18 cellular contexts compared by ENCODE assay signal in the genomic region with DNA sequence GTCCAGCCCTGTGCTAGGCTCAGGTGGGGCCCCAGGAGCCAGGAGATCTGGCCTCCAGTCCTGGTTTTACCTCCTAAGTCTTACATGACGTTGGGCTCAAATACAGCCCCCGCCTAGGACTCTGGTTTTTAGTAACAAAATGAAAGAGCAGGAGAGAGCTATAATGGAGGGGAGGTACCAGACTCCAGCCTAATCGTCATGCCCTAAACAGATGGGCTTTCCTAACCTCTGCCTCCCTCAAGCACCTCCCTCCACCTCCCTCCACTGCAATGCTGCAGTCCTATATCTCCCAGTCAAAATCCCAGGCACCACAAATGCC. TPM values are rescaled to one million over a fixed set of nuclear protein-coding genes. Genes with fewer than 3 reads are reported as not detected.
DNase-seq lines count a peak whose midpoint lies in the region; ATAC-seq, FAIRE-seq and TF ChIP-seq lines count a peak whose summit lies in the region.
"Had no signal": no experiment of that assay in that cellular context is flagged by ENCODE, and none has a peak within 500 bp of the region (broad histone marks: within the 10 kb centered on the region; RNA-seq: fewer than 3 reads in every experiment).

No MANE protein-coding gene starts in this region.

- intact Hi-C loops in uterus (cut with DNase I; ENCODE audit: low total_unique reads), result no loop called here

- no peaks in the 10 kb centered on the region for H3K4me1 ChIP-seq in uterus

- H3K4me3 Mint-ChIP-seq in activated T-helper 17 cell treated with anti-CD3 and anti-CD28 coated beads, Interleukin-2, amount 50 U/mL, for 72 hours, result no peak overlapping the region
- H3K4me3 Mint-ChIP-seq: CD4-positive, CD25-positive, alpha-beta regulatory T cell had no signal

- no peaks in the 10 kb centered on the region for H3K36me3 ChIP-seq in uterus

- no peaks in the 10 kb centered on the region for H3K9me3 Mint-ChIP-seq in activated T-helper 17 cell treated with anti-CD3 and anti-CD28 coated beads, Interleukin-2, amount 50 U/mL, for 72 hours
- H3K9me3 Mint-ChIP-seq: CD4-positive, CD25-positive, alpha-beta regulatory T cell had no signal

- TF ChIP-seq CTCF in uterus (IDR thresholded peaks at IDR 0.05), result no peak

- H3K36me3 Mint-ChIP-seq in activated T-helper 17 cell treated with anti-CD3 and anti-CD28 coated beads, Interleukin-2, amount 50 U/mL, for 72 hours (ENCODE audit: low read depth), result no peaks in the 10 kb centered on the region
- H3K36me3 Mint-ChIP-seq: CD4-positive, CD25-positive, alpha-beta regulatory T cell had no signal

- FAIRE-seq in GM12892 (lab: Jason Lieb, UNC), result peak; percentile 63

- peak overlapping the region; percentile 22 for H3K27ac Mint-ChIP-seq in activated T-helper 17 cell treated with anti-CD3 and anti-CD28 coated beads, Interleukin-2, amount 50 U/mL, for 72 hours
- H3K27ac Mint-ChIP-seq: CD4-positive, CD25-positive, alpha-beta regulatory T cell had no signal

- no peaks in the 10 kb centered on the region for H3K27me3 Mint-ChIP-seq in activated T-helper 17 cell treated with anti-CD3 and anti-CD28 coated beads, Interleukin-2, amount 50 U/mL, for 72 hours
- H3K27me3 Mint-ChIP-seq: CD4-positive, CD25-positive, alpha-beta regulatory T cell had no signal

- peaks cover 13% of the 10 kb centered on the region for H3K4me1 Mint-ChIP-seq in activated T-helper 17 cell treated with anti-CD3 and anti-CD28 coated beads, Interleukin-2, amount 50 U/mL, for 72 hours

- TF ChIP-seq POLR2A in GM12892 (IDR thresholded peaks at IDR 0.05; ENCODE audit: low read depth, low read length) (no peak), uterus (IDR thresholded peaks at IDR 0.05) (no peak)

- H3K27me3 ChIP-seq in uterus, result no peaks in the 10 kb centered on the region

- ATAC-seq in HG02884 (IDR thresholded peaks at IDR 0.05; ENCODE audit: unreplicated experiment), result peak; percentile 40
- ATAC-seq in activated T-helper 17 cell treated with anti-CD3 and anti-CD28 coated beads, Interleukin-2, amount 50 U/mL, for 72 hours (replicated peaks), result peak; percentile 15
- ATAC-seq in GM18519 (IDR thresholded peaks at IDR 0.05; ENCODE audit: low FRiP score, unreplicated experiment), result no peak
- ATAC-seq in HG03108 (IDR thresholded peaks at IDR 0.05; ENCODE audit: unreplicated experiment), result no peak
- ATAC-seq: Right ventricle myocardium inferior had no signal

- H3K27ac ChIP-seq in uterus, result no peak overlapping the region
- H3K27ac ChIP-seq: SK-N-MC had no signal

- DNase-seq in DMS 273 (lab: John Stamatoyannopoulos, UW; ENCODE audit: unreplicated experiment) (peak; percentile 84), GM12892 (ENCODE audit: insufficient read length) (no peak), uterus (no peak)
- no peak for DNase-seq in activated CD4-positive, CD25-positive, alpha-beta regulatory T cell (lab: John Stamatoyannopoulos, UW)
- DNase-seq: CD4-positive, CD25-positive, alpha-beta regulatory T cell; DMS79 treated with DMSO at 0.1 percent for 48 hours; GF-D8; Karpas-422; NCI-H1105 treated with DMSO at 0.1 percent for 48 hours; NCI-H1930; NCI-H526 treated with DMSO at 0.1 percent for 48 hours; T-helper 1 cell had no signal

- no peak overlapping the region for H3K4me3 ChIP-seq in uterus
- H3K4me3 ChIP-seq: SK-N-MC had no signal

- H3K9me3 ChIP-seq in uterus, result no peaks in the 10 kb centered on the region

RNA-seq across cellular contexts. Expression of a gene that starts 28.6 kb away (rescaled TPM):
- 2.0 TPM for polyA plus RNA-seq in GM12892 (2012; ENCODE audit: missing spikeins)
- under 1 TPM in 1 of 2 donors, not detected in 1; 0.74 TPM for total RNA-seq in activated T-helper 17 cell treated with anti-CD3 and anti-CD28 coated beads, Interleukin-2, amount 50 U/mL, for 72 hours
- total RNA-seq in uterus, result 1 to 10 TPM in 2 of 4 donors, under 1 TPM in 2; 0.26 to 2.5 (median 1.3) TPM
- total RNA-seq: CD4-positive, CD25-positive, alpha-beta regulatory T cell had no signal

Comparison
In these comparisons a context has a peak if more than half of its experiments do, and no peak if none do; other contexts are left out.
1. ATAC-seq: peak in HG02884 (single experiment) and activated T-helper 17 cell treated with anti-CD3 and anti-CD28 coated beads, Interleukin-2, amount 50 U/mL, for 72 hours (single experiment); none in GM18519 (single experiment) and HG03108 (single experiment).